In genomic region chr14:53793790-53794560, GRCh38 we compare ENCODE assay signal across 1 cellular context.
TF ChIP-seq lines count a peak whose summit lies in the region.

No MANE protein-coding gene starts in this region.

TF ChIP-seq in HepG2, 621 proteins besides CTCF, POLR2A, EP300 and RAD21 (continued from another document):
- TF ChIP-seq, protein P1, sequence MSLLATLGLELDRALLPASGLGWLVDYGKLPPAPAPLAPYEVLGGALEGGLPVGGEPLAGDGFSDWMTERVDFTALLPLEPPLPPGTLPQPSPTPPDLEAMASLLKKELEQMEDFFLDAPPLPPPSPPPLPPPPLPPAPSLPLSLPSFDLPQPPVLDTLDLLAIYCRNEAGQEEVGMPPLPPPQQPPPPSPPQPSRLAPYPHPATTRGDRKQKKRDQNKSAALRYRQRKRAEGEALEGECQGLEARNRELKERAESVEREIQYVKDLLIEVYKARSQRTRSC (CRISPR knock-in tag; IDR thresholded peaks at IDR 0.05; ENCODE audit: low read depth) = no peak
- TF ChIP-seq ZNF709 (CRISPR knock-in tag; IDR thresholded peaks at IDR 0.05) (no peak), ADNP (CRISPR knock-in tag; IDR thresholded peaks at IDR 0.05) (no peak)
